8 cellular contexts compared by ENCODE assay signal in genomic region chr15:74540135-74540760, GRCh38. TPM values are rescaled to one million over a fixed set of nuclear protein-coding genes. Genes with fewer than 3 reads are reported as not detected.
DNase-seq lines count a peak whose midpoint lies in the region; ATAC-seq and TF ChIP-seq lines count a peak whose summit lies in the region.

No MANE protein-coding gene starts in this region.

- no peaks in the 10 kb centered on the region for H4K20me1 ChIP-seq in KMS-11 (ENCODE audit: insufficient read depth)

- TF ChIP-seq EP300 in upper lobe of left lung (IDR thresholded peaks at IDR 0.05): no peak

- H3K4me3 ChIP-seq in KMS-11 (IDR thresholded peaks at IDR 0.05; ENCODE audit: insufficient read depth, low read depth, low read length): no peak overlapping the region
- H3K4me3 ChIP-seq in right lobe of liver: peak overlapping the region; percentile 37 to 96 (median 69)
- H3K4me3 ChIP-seq in upper lobe of left lung: peak overlapping the region; percentile 66 to 97 (median 94)

- intact Hi-C loops in right lobe of liver (cut with DNase I): loop anchor here (5.0 to 10.0 kb wide), 2 partner anchors 72 to 75 kb away; partner anchors contain the start of gene CLK3 (in 1 of the 2)

- peaks cover 45% of the 10 kb centered on the region for H3K4me1 Mint-ChIP-seq in activated T-cell treated with anti-CD3 and anti-CD28 coated beads, Interleukin-2, amount 50 U/mL, for 24 hours (ENCODE audit: low read depth)

- peak overlapping the region; percentile 92 for H3K27ac Mint-ChIP-seq in activated T-cell treated with anti-CD3 and anti-CD28 coated beads, Interleukin-2, amount 50 U/mL, for 24 hours

- H3K9me3 ChIP-seq in right lobe of liver: no peaks in the 10 kb centered on the region
- no peaks in the 10 kb centered on the region for H3K9me3 ChIP-seq in upper lobe of left lung

- no peak for DNase-seq in activated T-cell treated with anti-CD3 and anti-CD28 coated beads, Interleukin-2, amount 50 U/mL, for 24 hours
- DNase-seq in activated T-cell treated with anti-CD3 and anti-CD28 coated beads for 4 hours (no peak), astrocyte of the hippocampus (ENCODE audit: low read depth, low spot score) (peak; percentile 56), right lobe of liver (no peak), upper lobe of left lung (no peak), NCI-H187 treated with DMSO at 0.1 percent for 48 hours (lab: John Stamatoyannopoulos, UW) (no peak)
- no peak for DNase-seq in stimulated activated CD4-positive, alpha-beta T cell treated with anti-CD3 and anti-CD28 coated beads, Interleukin-4, amount 100 ng/mL, for 4 hours

- TF ChIP-seq CTCF in KMS-11 (conservative IDR thresholded peaks at IDR 0.05; ENCODE audit: low read depth, low read length): no peak
- TF ChIP-seq CTCF in right lobe of liver (IDR thresholded peaks at IDR 0.05): no peak
- no peak for TF ChIP-seq CTCF in upper lobe of left lung (IDR thresholded peaks at IDR 0.05)

- ATAC-seq in right lobe of liver (no peak), upper lobe of left lung (ENCODE audit: low FRiP score in 2 of 2) (no peak)

- H3K36me3 ChIP-seq in KMS-11 (ENCODE audit: insufficient read depth): no peaks in the 10 kb centered on the region; the same call in 1 of the 2 replicates
- H3K36me3 ChIP-seq in right lobe of liver: peaks cover 0 to 4% (median 0%) of the 10 kb centered on the region in 4 donors
- H3K36me3 ChIP-seq in upper lobe of left lung: peaks cover 0 to 8% (median under 1%) of the 10 kb centered on the region in 4 donors

- peak overlapping the region; percentile 23; the same call in 1 of the 2 replicates for H2AFZ ChIP-seq in KMS-11 (ENCODE audit: low read depth)

- H3K4me1 ChIP-seq in KMS-11 (ENCODE audit: low read depth, poor library complexity, severe bottlenecking) (peaks cover 49% of the 10 kb centered on the region), right lobe of liver (peaks cover 0 to 7% (median 3%) of the 10 kb centered on the region in 4 donors), upper lobe of left lung (peaks cover 15 to 35% (median 22%) of the 10 kb centered on the region in 4 donors)

- H3K27ac ChIP-seq in KMS-11 (peak overlapping the region; percentile 88), right lobe of liver (peak overlapping the region in 1 of 3 donors; percentile 25), upper lobe of left lung (peak overlapping the region; percentile 75 to 95 (median 79))

- H3K9ac ChIP-seq in KMS-11: peak overlapping the region; percentile 73

- no peak for TF ChIP-seq POLR2A in right lobe of liver (IDR thresholded peaks at IDR 0.05)
- no peak for TF ChIP-seq POLR2A in upper lobe of left lung (IDR thresholded peaks at IDR 0.05)

- no peaks in the 10 kb centered on the region for H3K9me3 Mint-ChIP-seq in activated T-cell treated with anti-CD3 and anti-CD28 coated beads, Interleukin-2, amount 50 U/mL, for 24 hours

- H3K27me3 ChIP-seq in KMS-11 (ENCODE audit: insufficient read depth, low read depth): no peaks in the 10 kb centered on the region
- H3K27me3 ChIP-seq in right lobe of liver: no peaks in the 10 kb centered on the region
- H3K27me3 ChIP-seq in upper lobe of left lung: no peaks in the 10 kb centered on the region

- WGBS in right lobe of liver (ENCODE audit: insufficient coverage, low coverage, low lambda C conversion rate, missing lambda C conversion rate): 6% methylated on average over 17 of the region's 19 CpGs
- WGBS in upper lobe of left lung, 2 donors: 4 to 6% methylated on average over 19 of the region's 19 CpGs

- peaks cover 36% of the 10 kb centered on the region for H3K36me3 Mint-ChIP-seq in activated T-cell treated with anti-CD3 and anti-CD28 coated beads, Interleukin-2, amount 50 U/mL, for 24 hours (ENCODE audit: low read depth)

- peak overlapping the region; percentile 90 for H3K4me3 Mint-ChIP-seq in activated T-cell treated with anti-CD3 and anti-CD28 coated beads, Interleukin-2, amount 50 U/mL, for 24 hours

- peaks cover 52% of the 10 kb centered on the region for H3K79me2 ChIP-seq in KMS-11 (ENCODE audit: insufficient read depth, low read depth)

- peak overlapping the region; percentile 61 for H3K4me2 ChIP-seq in KMS-11

- no peaks in the 10 kb centered on the region for H3K27me3 Mint-ChIP-seq in activated T-cell treated with anti-CD3 and anti-CD28 coated beads, Interleukin-2, amount 50 U/mL, for 24 hours

RNA-seq across cellular contexts. Expression of gene ARID3B, which starts 0.8 kb away (rescaled TPM):
- total RNA-seq in right lobe of liver (1 to 10 TPM; 1.5 to 3.2 (median 2.3) TPM), upper lobe of left lung (10 to 100 TPM; 11.0 to 36.7 (median 14.6) TPM)
